ENCODE assay signal across 8 cellular contexts in the genomic region with DNA sequence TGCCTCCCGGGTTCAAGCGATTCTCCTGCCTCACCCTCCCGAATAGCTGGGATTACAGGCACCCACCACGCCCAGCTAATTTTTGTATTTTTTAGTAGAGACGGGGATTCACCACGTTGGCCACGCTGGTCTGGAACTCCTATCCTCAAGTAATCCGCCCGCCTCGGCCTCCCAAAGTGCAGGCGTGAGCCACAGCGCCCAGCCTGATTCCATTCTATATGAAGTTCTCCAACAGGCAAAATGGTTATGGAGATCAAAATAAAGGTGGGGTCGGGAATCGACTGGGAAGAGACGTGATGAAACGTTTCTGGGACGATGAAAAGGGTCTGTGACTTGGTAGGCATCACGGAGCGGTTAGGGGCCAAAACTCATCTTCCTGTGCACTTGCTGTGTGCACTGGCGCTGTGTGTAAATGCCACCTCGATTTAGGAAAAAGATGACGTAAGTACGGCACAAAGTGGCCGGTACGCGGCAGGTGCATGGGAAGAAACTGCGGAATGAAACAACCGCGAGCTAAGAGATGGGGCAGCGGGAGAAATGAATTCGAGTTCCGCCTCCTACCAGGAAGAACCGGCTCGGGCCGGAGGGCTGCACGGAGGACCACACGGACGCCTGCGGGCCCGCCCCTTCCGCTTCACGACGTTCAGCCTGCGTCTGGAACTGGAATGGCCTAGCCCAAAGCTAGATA. TPM values are rescaled to one million over a fixed set of nuclear protein-coding genes. Genes with fewer than 3 reads are reported as not detected.
DNase-seq lines count a peak whose midpoint lies in the region; ATAC-seq and TF ChIP-seq lines count a peak whose summit lies in the region.

No MANE protein-coding gene starts in this region.

- peak; percentile 98 for DNase-seq in ELF-1 (ENCODE audit: low read depth, low spot score)
- DNase-seq in H7: peak; percentile 91
- DNase-seq in MG63: peak; percentile 94
- peak; percentile 87 for DNase-seq in SK-N-SH
- DNase-seq in glomerular endothelial cell (ENCODE audit: extremely low read depth, low read depth, low spot score): peak; percentile 81
- peak; percentile 67 for DNase-seq in omental fat pad (ENCODE audit: low spot score)
- DNase-seq in thoracic aorta (ENCODE audit: low spot score): peak; percentile 61

- TF ChIP-seq RAD21 in SK-N-SH (IDR thresholded peaks at IDR 0.05; ENCODE audit: low read length): no peak

- H3K79me2 ChIP-seq in SK-N-SH (ENCODE audit: insufficient read depth): peaks cover 84% of the 10 kb centered on the region

- no peak for TF ChIP-seq EP300 in SK-N-SH (IDR thresholded peaks at IDR 0.05; ENCODE audit: borderline replicate concordance in 1 of 2, low read depth in 1 of 2, low read length in 1 of 2)

- H3K9ac ChIP-seq in SK-N-SH: peak overlapping the region; percentile 99

- ATAC-seq in omental fat pad (ENCODE audit: low FRiP score): peak; percentile 71
- ATAC-seq in thoracic aorta (ENCODE audit: insufficient number of reproducible peaks, low FRiP score, low read depth): peak; percentile 77

- H3K27me3 Mint-ChIP-seq in activated naive CD4-positive, alpha-beta T cell treated with anti-CD3 and anti-CD28 coated beads, Interleukin-2, amount 50 U/mL, for 24 hours: no peaks in the 10 kb centered on the region

- CTCF ChIA-PET in SK-N-SH (lab: Yijun Ruan, JAX): interaction anchor here (0.8 to 7.4 kb wide), 11 partner anchors 13 to 171 kb away, joined by 3 to 166 read pairs (median 18); partner anchors contain the start of genes ATP1B2, DNAH2, SAT2 and SHBG

- no peaks in the 10 kb centered on the region for H3K9me2 ChIP-seq in SK-N-SH

- peak overlapping the region; percentile 84 for H3K4me2 ChIP-seq in SK-N-SH

- peaks cover 27% of the 10 kb centered on the region for H3F3A ChIP-seq in SK-N-SH (replicated peaks; ENCODE audit: insufficient read depth)

- 2% methylated on average over 43 of the region's 44 CpGs for WGBS in SK-N-SH (ENCODE audit: low lambda C conversion rate)

- H3K27ac ChIP-seq in SK-N-SH (ENCODE audit: low read depth in 2 of 2, low read length in 1 of 2) (peak overlapping the region; percentile 97 to 98), thoracic aorta (peak overlapping the region; percentile 98 to 99)

- H3K27me3 ChIP-seq in H7 (ENCODE audit: control insufficient read depth, insufficient read depth, low read length) (no peaks in the 10 kb centered on the region), MG63 (no peaks in the 10 kb centered on the region), SK-N-SH (ENCODE audit: insufficient read depth) (no peaks in the 10 kb centered on the region), thoracic aorta (replicated peaks; ENCODE audit: insufficient read depth) (no peaks in the 10 kb centered on the region)

- TF ChIP-seq CTCF in SK-N-SH (IDR thresholded peaks at IDR 0.05) (no peak), omental fat pad (IDR thresholded peaks at IDR 0.05) (no peak), thoracic aorta (IDR thresholded peaks at IDR 0.05) (no peak)

- peaks cover 10% of the 10 kb centered on the region for H3K36me3 Mint-ChIP-seq in activated naive CD4-positive, alpha-beta T cell treated with anti-CD3 and anti-CD28 coated beads, Interleukin-2, amount 50 U/mL, for 24 hours

- H3K9me3 ChIP-seq in MG63: no peaks in the 10 kb centered on the region
- H3K9me3 ChIP-seq in SK-N-SH: no peaks in the 10 kb centered on the region
- no peaks in the 10 kb centered on the region for H3K9me3 ChIP-seq in thoracic aorta

- peak overlapping the region; percentile 99 for H3K27ac Mint-ChIP-seq in activated naive CD4-positive, alpha-beta T cell treated with anti-CD3 and anti-CD28 coated beads, Interleukin-2, amount 50 U/mL, for 24 hours

- peaks cover 35% of the 10 kb centered on the region for H3K4me1 Mint-ChIP-seq in activated naive CD4-positive, alpha-beta T cell treated with anti-CD3 and anti-CD28 coated beads, Interleukin-2, amount 50 U/mL, for 24 hours

- H3K4me1 ChIP-seq in SK-N-SH (ENCODE audit: control insufficient read depth in 1 of 2, insufficient read depth in 2 of 2, low read depth in 1 of 2, low read length in 1 of 2): peaks cover 12 to 17% of the 10 kb centered on the region in 2 experiments; a peak in 3 of 4 replicates
- peaks cover 14 to 23% of the 10 kb centered on the region in 2 donors for H3K4me1 ChIP-seq in thoracic aorta (ENCODE audit: control insufficient read depth in 1 of 2, low read depth in 2 of 2)

- H3K9me3 Mint-ChIP-seq in activated naive CD4-positive, alpha-beta T cell treated with anti-CD3 and anti-CD28 coated beads, Interleukin-2, amount 50 U/mL, for 24 hours: no peaks in the 10 kb centered on the region

- peak overlapping the region; percentile 95 for H3K4me3 Mint-ChIP-seq in activated naive CD4-positive, alpha-beta T cell treated with anti-CD3 and anti-CD28 coated beads, Interleukin-2, amount 50 U/mL, for 24 hours

- peak overlapping the region; percentile 98 for H3K4me3 ChIP-seq in H7 (ENCODE audit: insufficient read depth, low read depth, low read length)
- peak overlapping the region; percentile 91 for H3K4me3 ChIP-seq in MG63
- H3K4me3 ChIP-seq in SK-N-SH (ENCODE audit: low read depth in 2 of 2, low read length in 1 of 2): peak overlapping the region; percentile 80 to 91
- peak overlapping the region; percentile 88 for H3K4me3 ChIP-seq in thoracic aorta

- H4K20me1 ChIP-seq in SK-N-SH (ENCODE audit: insufficient read depth): no peaks in the 10 kb centered on the region

- POLR2A ChIA-PET in SK-N-SH (lab: Yijun Ruan, JAX): interaction anchor here (0.6 to 4.5 kb wide), 22 partner anchors 10 to 434 kb away, joined by 3 to 53 read pairs (median 5); partner anchors contain the start of genes ATP1B2, CHD3, DNAH2 and EFNB3

- no peaks in the 10 kb centered on the region for H3K36me3 ChIP-seq in H7 (replicated peaks; ENCODE audit: control insufficient read depth, insufficient read depth, low read length)
- peaks cover 35% of the 10 kb centered on the region for H3K36me3 ChIP-seq in MG63
- H3K36me3 ChIP-seq in SK-N-SH (replicated peaks in 1 of 2; ENCODE audit: control insufficient read depth in 1 of 2, insufficient read depth in 2 of 2, low read length in 1 of 2): peaks cover 0 to 9% of the 10 kb centered on the region in 2 experiments
- H3K36me3 ChIP-seq in thoracic aorta: no peaks in the 10 kb centered on the region

- H2AFZ ChIP-seq in SK-N-SH (ENCODE audit: low read depth): no peak overlapping the region; the same call in 1 of the 2 replicates

TF ChIP-seq in SK-N-SH, 30 proteins besides CTCF, POLR2A, EP300 and RAD21 (continues in another document):
- no peak for TF ChIP-seq SMC3 (IDR thresholded peaks at IDR 0.05; ENCODE audit: low read depth, low read length)
- TF ChIP-seq SIN3A (IDR thresholded peaks at IDR 0.05; ENCODE audit: borderline replicate concordance, low read depth, low read length): peak; percentile 85; the same call in 1 of the 2 replicates
- TF ChIP-seq, protein P1, sequence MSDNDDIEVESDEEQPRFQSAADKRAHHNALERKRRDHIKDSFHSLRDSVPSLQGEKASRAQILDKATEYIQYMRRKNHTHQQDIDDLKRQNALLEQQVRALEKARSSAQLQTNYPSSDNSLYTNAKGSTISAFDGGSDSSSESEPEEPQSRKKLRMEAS (IDR thresholded peaks at IDR 0.05; ENCODE audit: low read depth): peak; percentile 90
- peak; percentile 68 for TF ChIP-seq CHD2 (IDR thresholded peaks at IDR 0.05; ENCODE audit: low read length, partially characterized antibody)
- no peak for TF ChIP-seq RFX5 (IDR thresholded peaks at IDR 0.05; ENCODE audit: low read length)
- no peak for TF ChIP-seq NFIC (IDR thresholded peaks at IDR 0.05; ENCODE audit: borderline replicate concordance)

RNA-seq across cellular contexts. Expression of gene TP53, which starts 1.6 kb away (rescaled TPM):
- total RNA-seq in H7 (2014; rRNA removed; shearing (Covaris generic)): 97.5 and 99.4 TPM in 2 replicates
- 2.8 and 12.2 TPM in 2 replicates for total RNA-seq in MG63 (2014; rRNA removed; shearing (Covaris generic); ENCODE audit: low replicate concordance)
- polyA plus RNA-seq in SK-N-SH (2012; rRNA removed): 47.3 and 62.6 TPM in 2 replicates
- 48.0 and 54.3 TPM in 2 replicates for polyA plus RNA-seq in SK-N-SH (2012; cell fraction: cytosol; rRNA removed)
- 75.6 and 79.8 TPM in 2 replicates for polyA plus RNA-seq in SK-N-SH (2012; cell fraction: nucleus; rRNA removed)
- total RNA-seq in glomerular endothelial cell (87.9 and 94.8 TPM in 2 replicates), omental fat pad (10 to 100 TPM; 18.1 to 26.3 (median 19.3) TPM), thoracic aorta (10 to 100 TPM; 16.8 to 23.7 TPM)

RNA-seq across cellular contexts. Expression of gene WRAP53, which starts 2.6 kb away (rescaled TPM):
- 32.9 and 41.3 TPM in 2 replicates for total RNA-seq in H7 (2014; rRNA removed; shearing (Covaris generic))
- 13.4 and 25.9 TPM in 2 replicates for total RNA-seq in MG63 (2014; rRNA removed; shearing (Covaris generic); ENCODE audit: low replicate concordance)
- 6.6 and 8.6 TPM in 2 replicates for polyA plus RNA-seq in SK-N-SH (2012; rRNA removed)
- polyA plus RNA-seq in SK-N-SH (2012; cell fraction: cytosol; rRNA removed): 3.4 and 4.4 TPM in 2 replicates
- 13.1 and 15.7 TPM in 2 replicates for polyA plus RNA-seq in SK-N-SH (2012; cell fraction: nucleus; rRNA removed)
- total RNA-seq in glomerular endothelial cell (5.5 and 9.3 TPM in 2 replicates), omental fat pad (1 to 10 TPM; 3.5 to 6.8 (median 4.3) TPM), thoracic aorta (1 to 10 TPM; 2.9 to 3.4 TPM)

RNA-seq across cellular contexts. Expression of gene EFNB3, which starts 19.3 kb away (rescaled TPM):
- total RNA-seq in H7 (2014; rRNA removed; shearing (Covaris generic)): 6.0 and 6.4 TPM in 2 replicates
- total RNA-seq in MG63 (2014; rRNA removed; shearing (Covaris generic); ENCODE audit: low replicate concordance): 0.53 TPM in 1 of 2 replicates, not detected in the other
- polyA plus RNA-seq in SK-N-SH (2012; rRNA removed): 26.1 and 32.4 TPM in 2 replicates
- polyA plus RNA-seq in SK-N-SH (2012; cell fraction: cytosol; rRNA removed): 21.0 and 25.2 TPM in 2 replicates
- 35.5 and 47.9 TPM in 2 replicates for polyA plus RNA-seq in SK-N-SH (2012; cell fraction: nucleus; rRNA removed)
- total RNA-seq in glomerular endothelial cell: 0.87 and 2.1 TPM in 2 replicates
- 1 to 10 TPM in 3 of 4 donors, under 1 TPM in 1; 0.47 to 4.3 (median 2.4) TPM for total RNA-seq in omental fat pad
- not detected for total RNA-seq in thoracic aorta

RNA-seq across cellular contexts. Expression of gene DNAH2, which starts 31.9 kb away (rescaled TPM):
- 0.11 and 0.24 TPM in 2 replicates for total RNA-seq in H7 (2014; rRNA removed; shearing (Covaris generic))
- not detected in 2 replicates for total RNA-seq in MG63 (2014; rRNA removed; shearing (Covaris generic); ENCODE audit: low replicate concordance)
- 0.13 and 0.18 TPM in 2 replicates for polyA plus RNA-seq in SK-N-SH (2012; rRNA removed)
- polyA plus RNA-seq in SK-N-SH (2012; cell fraction: cytosol; rRNA removed): 0.07 and 0.18 TPM in 2 replicates
- 0.56 and 0.81 TPM in 2 replicates for polyA plus RNA-seq in SK-N-SH (2012; cell fraction: nucleus; rRNA removed)
- total RNA-seq in glomerular endothelial cell (not detected in 2 replicates), omental fat pad (under 1 TPM; 0.19 to 0.95 (median 0.65) TPM), thoracic aorta (under 1 TPM in 1 of 2 donors, not detected in 1; under 0.01 TPM)

RNA-seq across cellular contexts. Expression of gene ATP1B2, which starts 35.0 kb away (rescaled TPM):
- 1.6 and 7.0 TPM in 2 replicates for total RNA-seq in H7 (2014; rRNA removed; shearing (Covaris generic))
- not detected in 2 replicates for total RNA-seq in MG63 (2014; rRNA removed; shearing (Covaris generic); ENCODE audit: low replicate concordance)
- polyA plus RNA-seq in SK-N-SH (2012; rRNA removed): 0.05 and 0.08 TPM in 2 replicates
- 0.05 and 0.12 TPM in 2 replicates for polyA plus RNA-seq in SK-N-SH (2012; cell fraction: cytosol; rRNA removed)
- 0.09 and 0.15 TPM in 2 replicates for polyA plus RNA-seq in SK-N-SH (2012; cell fraction: nucleus; rRNA removed)
- total RNA-seq in glomerular endothelial cell (not detected in 2 replicates), omental fat pad (1 to 10 TPM in 1 of 4 donors, under 1 TPM in 2, not detected in 1; 0.28 to 1.4 (median 0.48) TPM), thoracic aorta (1 to 10 TPM; 1.1 to 1.4 TPM)

Comparison
In these comparisons a context has a peak if more than half of its experiments do, and no peak if none do; other contexts are left out.
1. Peak in every context shown above with its lines: DNase-seq, ATAC-seq, H3K4me3 ChIP-seq and H3K27ac ChIP-seq.